In the genomic region with DNA sequence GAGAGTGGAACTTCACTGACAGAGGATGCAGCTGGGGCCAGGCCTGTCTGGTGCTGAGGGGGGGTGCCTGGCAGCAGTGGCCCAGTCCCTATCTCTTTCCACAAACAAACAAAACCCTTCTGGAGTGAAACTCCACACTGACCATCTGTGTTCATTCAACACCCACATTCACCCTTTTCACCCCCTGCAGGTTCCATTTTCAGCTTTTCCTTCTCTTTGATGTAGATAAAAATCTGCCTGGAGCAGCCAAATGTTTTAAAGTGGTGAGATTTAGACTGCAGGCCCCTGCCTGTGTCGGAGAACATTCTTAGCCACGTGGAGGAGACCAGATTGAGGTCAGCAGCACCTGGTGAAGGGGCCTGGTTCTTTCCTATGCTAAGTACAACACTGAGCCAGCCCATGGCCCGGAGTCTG, we compare ENCODE assay signal across 1 cellular context.
TF ChIP-seq lines count a peak whose summit lies in the region.

No MANE protein-coding gene starts in this region.

TF ChIP-seq in H1, 55 proteins besides CTCF, POLR2A, EP300 and RAD21:
- TF ChIP-seq MAX (IDR thresholded peaks at IDR 0.05), result peak; percentile 65
- TF ChIP-seq CREB1 (IDR thresholded peaks at IDR 0.05), result no peak
- TF ChIP-seq, protein P1, sequence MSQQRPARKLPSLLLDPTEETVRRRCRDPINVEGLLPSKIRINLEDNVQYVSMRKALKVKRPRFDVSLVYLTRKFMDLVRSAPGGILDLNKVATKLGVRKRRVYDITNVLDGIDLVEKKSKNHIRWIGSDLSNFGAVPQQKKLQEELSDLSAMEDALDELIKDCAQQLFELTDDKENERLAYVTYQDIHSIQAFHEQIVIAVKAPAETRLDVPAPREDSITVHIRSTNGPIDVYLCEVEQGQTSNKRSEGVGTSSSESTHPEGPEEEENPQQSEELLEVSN (IDR thresholded peaks at IDR 0.05), result peak; percentile 42; the same call in 1 of the 2 replicates
TF ChIP-seq in H1: peak in this region for 2.
